ENCODE assay signal across 8 cellular contexts in the genomic region with DNA sequence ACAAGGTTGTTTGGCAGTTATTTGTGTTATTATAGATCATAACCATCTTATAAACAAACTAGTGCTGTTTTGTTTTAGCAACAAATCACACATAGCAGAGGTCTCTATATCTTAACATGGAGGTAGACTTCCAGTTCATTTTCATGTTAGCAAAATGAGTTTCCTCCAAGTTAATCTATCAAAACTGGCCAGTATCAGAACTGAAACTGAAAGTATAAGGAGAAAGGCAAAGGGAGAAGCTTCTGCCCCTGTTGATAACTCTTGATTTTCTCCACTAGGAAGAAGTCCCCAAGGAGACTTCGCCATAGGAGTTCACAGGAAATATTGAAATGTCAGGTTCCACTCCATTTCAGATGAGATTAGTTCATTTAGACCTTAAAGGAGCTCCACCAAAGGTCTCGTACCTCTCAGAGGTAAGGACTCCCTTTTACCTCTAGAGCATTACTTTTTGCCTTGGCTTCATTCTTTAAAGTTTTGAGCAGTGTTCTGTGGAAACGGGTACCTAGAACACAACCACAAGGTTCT. TPM values are rescaled to one million over a fixed set of nuclear protein-coding genes. Genes with fewer than 3 reads are reported as not detected.
DNase-seq lines count a peak whose midpoint lies in the region; ATAC-seq and TF ChIP-seq lines count a peak whose summit lies in the region.

No MANE protein-coding gene starts in this region.

- peak in 2 of 5 donors; percentile 17 for DNase-seq in CD4-positive, alpha-beta memory T cell
- DNase-seq in M059J (ENCODE audit: low read depth) (peak; percentile 34), colonic mucosa (no peak), H4 (ENCODE audit: low spot score) (no peak), AG08395 (ENCODE audit: low spot score) (no peak)
- no peak for DNase-seq in stimulated activated CD4-positive, alpha-beta T cell treated with anti-CD3 and anti-CD28 coated beads, Interleukin-15, amount 100 ng/mL, for 24 hours

- H3K36me3 ChIP-seq in CD4-positive, alpha-beta memory T cell (ENCODE audit: insufficient read depth, low read length) = peaks cover 4% of the 10 kb centered on the region
- H3K36me3 ChIP-seq in colonic mucosa = no peaks in the 10 kb centered on the region

- CTCF ChIA-PET in CD4-positive, alpha-beta memory T cell (lab: Charles Lee; ENCODE audit: partially characterized antibody) = interaction anchor here (1.1 to 1.8 kb wide), 3 partner anchors 10 to 37 kb away, joined by 3 to 4 read pairs (median 4); no protein-coding TSS in a partner anchor

- H3K27ac ChIP-seq in CD4-positive, alpha-beta memory T cell (ENCODE audit: low read depth, low read length) = peak overlapping the region; percentile 66
- peak overlapping the region; percentile 82 for H3K27ac ChIP-seq in colonic mucosa

- no peaks in the 10 kb centered on the region for H3K27me3 Mint-ChIP-seq in CD4-positive, alpha-beta memory T cell
- peaks cover 4% of the 10 kb centered on the region for H3K27me3 Mint-ChIP-seq in nephron (ENCODE audit: low read depth)

- intact Hi-C loops in CD4-positive, alpha-beta memory T cell (cut with micrococcal nuclease) = loop anchor here (2.0 to 10.0 kb wide), 4 partner anchors 77 to 385 kb away; a partner anchor contains a TSS
- intact Hi-C loops in colonic mucosa (cut with DNase I) = no loop called here

- peak overlapping the region; percentile 47 to 55 for H3K4me3 ChIP-seq in CD4-positive, alpha-beta memory T cell (ENCODE audit: low read length in 2 of 2)
- peak overlapping the region; percentile 66 for H3K4me3 ChIP-seq in colonic mucosa

- no peaks in the 10 kb centered on the region for H3K9me3 ChIP-seq in CD4-positive, alpha-beta memory T cell (ENCODE audit: control insufficient read depth in 1 of 2, low read length in 2 of 2)
- H3K9me3 ChIP-seq in colonic mucosa = no peaks in the 10 kb centered on the region

- peaks cover 28% of the 10 kb centered on the region for H3K4me1 ChIP-seq in CD4-positive, alpha-beta memory T cell (ENCODE audit: insufficient read depth, low read length)
- no peaks in the 10 kb centered on the region for H3K4me1 ChIP-seq in colonic mucosa

- H3K9me3 Mint-ChIP-seq in CD4-positive, alpha-beta memory T cell = no peaks in the 10 kb centered on the region
- peaks cover 17% of the 10 kb centered on the region for H3K9me3 Mint-ChIP-seq in nephron

- peak overlapping the region; percentile 75 to 91 (median 84) for H3K27ac Mint-ChIP-seq in CD4-positive, alpha-beta memory T cell
- no peak overlapping the region for H3K27ac Mint-ChIP-seq in nephron

- peak overlapping the region; percentile 82 to 90 (median 85) for H3K4me3 Mint-ChIP-seq in CD4-positive, alpha-beta memory T cell
- H3K4me3 Mint-ChIP-seq in nephron = peak overlapping the region; percentile 78 to 88 (median 87)

- TF ChIP-seq CTCF in colonic mucosa (IDR thresholded peaks at IDR 0.05) (no peak), nephron (IDR thresholded peaks at IDR 0.05; ENCODE audit: unreplicated experiment in 3 of 3) (no peak)

- H3K4me1 Mint-ChIP-seq in CD4-positive, alpha-beta memory T cell = peaks cover 20 to 34% (median 26%) of the 10 kb centered on the region in 4 donors
- peaks cover 7% of the 10 kb centered on the region for H3K4me1 Mint-ChIP-seq in nephron

- peaks cover 16 to 24% of the 10 kb centered on the region in 2 donors for H3K36me3 Mint-ChIP-seq in CD4-positive, alpha-beta memory T cell
- peaks cover 43% of the 10 kb centered on the region for H3K36me3 Mint-ChIP-seq in nephron (ENCODE audit: low read depth)

- H3K9ac ChIP-seq in colonic mucosa (ENCODE audit: low read depth in 2 of 2, low read length in 2 of 2) = peak overlapping the region in 1 of 2 donors; percentile 89

- no peak for ATAC-seq in HG03139 (IDR thresholded peaks at IDR 0.05; ENCODE audit: unreplicated experiment)

- POLR2A ChIA-PET in CD4-positive, alpha-beta memory T cell (lab: Charles Lee; ENCODE audit: partially characterized antibody) = interaction anchor here (0.7 to 2.3 kb wide), 13 partner anchors 15 to 146 kb away, joined by 3 to 18 read pairs (median 4); a partner anchor contains a TSS

- no peaks in the 10 kb centered on the region for H3K27me3 ChIP-seq in CD4-positive, alpha-beta memory T cell (ENCODE audit: insufficient read depth, low read length)
- no peaks in the 10 kb centered on the region for H3K27me3 ChIP-seq in colonic mucosa

RNA-seq across cellular contexts. Expression of a gene that starts 1.1 kb away (rescaled TPM):
- 10 to 100 TPM; 28.8 to 30.3 TPM for total RNA-seq in CD4-positive, alpha-beta memory T cell
- polyA plus RNA-seq in CD4-positive, alpha-beta memory T cell = 10 to 100 TPM; 23.4 to 36.1 TPM
- 34.5 and 57.7 TPM in 2 replicates for total RNA-seq in M059J (2014; rRNA removed; shearing (Covaris generic))
- total RNA-seq in colonic mucosa = 10 to 100 TPM; 23.3 to 40.8 TPM
- total RNA-seq in H4 (2014; rRNA removed; shearing (Covaris generic)) = 28.3 and 30.1 TPM in 2 replicates

RNA-seq across cellular contexts. Expression of a gene that starts 1.4 kb away (rescaled TPM):
- total RNA-seq in CD4-positive, alpha-beta memory T cell = 100 to 1,000 TPM; 105 to 113 TPM
- 10 to 100 TPM; 12.6 to 15.1 TPM for polyA plus RNA-seq in CD4-positive, alpha-beta memory T cell
- 4.6 and 7.3 TPM in 2 replicates for total RNA-seq in M059J (2014; rRNA removed; shearing (Covaris generic))
- total RNA-seq in colonic mucosa = 10 to 100 TPM; 26.3 to 31.4 TPM
- 6.3 and 8.4 TPM in 2 replicates for total RNA-seq in H4 (2014; rRNA removed; shearing (Covaris generic))

RNA-seq across cellular contexts. Expression of a gene that starts 31.0 kb away (rescaled TPM):
- 100 to 1,000 TPM; 236 to 249 TPM for total RNA-seq in CD4-positive, alpha-beta memory T cell
- polyA plus RNA-seq in CD4-positive, alpha-beta memory T cell = 100 to 1,000 TPM; 166 to 237 TPM
- 45.1 and 55.5 TPM in 2 replicates for total RNA-seq in M059J (2014; rRNA removed; shearing (Covaris generic))
- total RNA-seq in colonic mucosa = 10 to 100 TPM; 58.4 to 79.0 TPM
- total RNA-seq in H4 (2014; rRNA removed; shearing (Covaris generic)) = 73.5 and 78.9 TPM in 2 replicates

RNA-seq across cellular contexts. Expression of a gene that starts 39.0 kb away (rescaled TPM):
- 10 to 100 TPM; 80.8 to 82.9 TPM for total RNA-seq in CD4-positive, alpha-beta memory T cell
- 100 to 1,000 TPM in 1 of 2 donors, 10 to 100 TPM in 1; 94.2 to 146 TPM for polyA plus RNA-seq in CD4-positive, alpha-beta memory T cell
- 68.2 and 84.2 TPM in 2 replicates for total RNA-seq in M059J (2014; rRNA removed; shearing (Covaris generic))
- 10 to 100 TPM; 68.7 to 75.5 TPM for total RNA-seq in colonic mucosa
- 71.6 and 74.3 TPM in 2 replicates for total RNA-seq in H4 (2014; rRNA removed; shearing (Covaris generic))

RNA-seq across cellular contexts. Expression of a gene that starts 48.0 kb away (rescaled TPM):
- not detected for total RNA-seq in CD4-positive, alpha-beta memory T cell
- not detected for polyA plus RNA-seq in CD4-positive, alpha-beta memory T cell
- not detected in 2 replicates for total RNA-seq in M059J (2014; rRNA removed; shearing (Covaris generic))
- not detected for total RNA-seq in colonic mucosa
- total RNA-seq in H4 (2014; rRNA removed; shearing (Covaris generic)) = not detected in 2 replicates

Comparison
In these comparisons a context has a peak if more than half of its experiments do, and no peak if none do; other contexts are left out.
1. H3K27ac Mint-ChIP-seq: peak in CD4-positive, alpha-beta memory T cell (7 of 7); none in nephron (0 of 3).